ENCODE assay signal across 8 cellular contexts in genomic region chr17:79842656-79843474, GRCh38. TPM values are rescaled to one million over a fixed set of nuclear protein-coding genes. Genes with fewer than 3 reads are reported as not detected.
DNase-seq lines count a peak whose midpoint lies in the region; ATAC-seq and TF ChIP-seq lines count a peak whose summit lies in the region.

No MANE protein-coding gene starts in this region.

- H3K27ac ChIP-seq in WERI-Rb-1 (peak overlapping the region; percentile 85), iPS DF 6.9 (ENCODE audit: low read length) (no peak overlapping the region), thoracic aorta (peak overlapping the region in 1 of 2 donors; percentile 58)

- peaks cover 32% of the 10 kb centered on the region for H3K4me1 Mint-ChIP-seq in activated CD4-positive, alpha-beta T cell treated with anti-CD3 and anti-CD28 coated beads for 36 hours

- in situ Hi-C loops in G401 (cut with HindIII; ENCODE audit: low sequenced_read_pairs) = no loop called here

- intact Hi-C loops in activated CD4-positive, alpha-beta T cell treated with anti-CD3 and anti-CD28 coated beads for 36 hours (cut with DNase I, micrococcal nuclease) = no loop called here

- no peaks in the 10 kb centered on the region; the same call in 1 of the 2 replicates for H3K36me3 ChIP-seq in WERI-Rb-1
- no peaks in the 10 kb centered on the region for H3K36me3 ChIP-seq in iPS DF 6.9 (ENCODE audit: control insufficient read depth, insufficient read depth, low read length)
- H3K36me3 ChIP-seq in thoracic aorta = no peaks in the 10 kb centered on the region

- no peak for TF ChIP-seq CTCF in WERI-Rb-1 (IDR thresholded peaks at IDR 0.05; ENCODE audit: low read depth, low read length)
- TF ChIP-seq CTCF in thoracic aorta (IDR thresholded peaks at IDR 0.05) = peak; percentile 19
- TF ChIP-seq CTCF in GM10248 (IDR thresholded peaks at IDR 0.05; ENCODE audit: control extremely low read depth, extremely low read depth, low read depth, missing control alignments) = no peak

- CTCF ChIA-PET in activated CD4-positive, alpha-beta T cell treated with anti-CD3 and anti-CD28 coated beads for 36 hours (lab: Charles Lee) = interaction anchor here (1.0 to 1.1 kb wide), 2 partner anchors 8 to 43 kb away, joined by 3 read pairs; no protein-coding TSS in a partner anchor
- CTCF ChIA-PET in GM10248 (lab: Yijun Ruan, JAX) = interaction anchor here (0.8 to 4.9 kb wide), 4 partner anchors 25 to 54 kb away, joined by 3 to 28 read pairs (median 12); no protein-coding TSS in a partner anchor

- POLR2A ChIA-PET in activated CD4-positive, alpha-beta T cell treated with anti-CD3 and anti-CD28 coated beads for 36 hours (lab: Charles Lee) = no interaction called here
- POLR2A ChIA-PET in GM10248 (lab: Yijun Ruan, JAX) = no interaction called here

- H3K9me3 ChIP-seq in WERI-Rb-1 (ENCODE audit: severe bottlenecking) (peaks cover 13% of the 10 kb centered on the region), iPS DF 6.9 (ENCODE audit: control insufficient read depth, insufficient read depth, low read length) (no peaks in the 10 kb centered on the region), thoracic aorta (no peaks in the 10 kb centered on the region)

- WGBS in iPS DF 6.9 (ENCODE audit: insufficient coverage, insufficient read length) = no CpG with 5 or more reads among the region's 66 CpGs

- DNase-seq in activated CD4-positive, alpha-beta T cell treated with anti-CD3 and anti-CD28 coated beads for 36 hours = peak; percentile 56
- DNase-seq in activated CD4-positive, alpha-beta T cell treated with anti-CD3 and anti-CD28 coated beads, Interleukin-2, amount 50 U/mL, for 48 hours = no peak
- DNase-seq in WERI-Rb-1 = no peak
- no peak for DNase-seq in iPS DF 6.9 (ENCODE audit: low read depth, low spot score)
- no peak for DNase-seq in thoracic aorta (ENCODE audit: low spot score)
- DNase-seq in G401 (ENCODE audit: low spot score) = no peak
- no peak for DNase-seq in GM10248 (ENCODE audit: extremely low spot score)

- peaks cover 3% of the 10 kb centered on the region for H3K36me3 Mint-ChIP-seq in activated CD4-positive, alpha-beta T cell treated with anti-CD3 and anti-CD28 coated beads for 36 hours (ENCODE audit: low read depth)

- H3K27me3 ChIP-seq in WERI-Rb-1 (ENCODE audit: insufficient read depth, low read depth, severe bottlenecking) (peaks cover 32% of the 10 kb centered on the region), iPS DF 6.9 (ENCODE audit: control insufficient read depth, insufficient read depth, low read length) (peaks cover 56% of the 10 kb centered on the region), thoracic aorta (replicated peaks; ENCODE audit: insufficient read depth) (peaks cover 27% of the 10 kb centered on the region)

- H3K4me3 Mint-ChIP-seq in activated CD4-positive, alpha-beta T cell treated with anti-CD3 and anti-CD28 coated beads for 36 hours = peak overlapping the region; percentile 49

- no peak for ATAC-seq in activated CD4-positive, alpha-beta T cell treated with anti-CD3 and anti-CD28 coated beads for 36 hours
- ATAC-seq in thoracic aorta (ENCODE audit: insufficient number of reproducible peaks, low FRiP score, low read depth) (no peak), HG03139 (IDR thresholded peaks at IDR 0.05; ENCODE audit: unreplicated experiment) (no peak)

- H3K27me3 Mint-ChIP-seq in activated CD4-positive, alpha-beta T cell treated with anti-CD3 and anti-CD28 coated beads for 36 hours = peaks cover 38% of the 10 kb centered on the region

- no peak overlapping the region for H3K27ac Mint-ChIP-seq in activated CD4-positive, alpha-beta T cell treated with anti-CD3 and anti-CD28 coated beads for 36 hours

- H3K4me3 ChIP-seq in WERI-Rb-1 (ENCODE audit: low read depth, low read length) (peak overlapping the region; percentile 87), iPS DF 6.9 (ENCODE audit: low read length) (peak overlapping the region; percentile 1; the same call in 1 of the 2 replicates), thoracic aorta (peak overlapping the region; percentile 89)

- no peaks in the 10 kb centered on the region for H3K9me3 Mint-ChIP-seq in activated CD4-positive, alpha-beta T cell treated with anti-CD3 and anti-CD28 coated beads for 36 hours (ENCODE audit: low read depth)

- peaks cover 5% of the 10 kb centered on the region; the same call in 1 of the 2 replicates for H3K4me1 ChIP-seq in iPS DF 6.9 (ENCODE audit: control insufficient read depth, insufficient read depth, low read length)
- peaks cover 35 to 59% of the 10 kb centered on the region in 2 donors for H3K4me1 ChIP-seq in thoracic aorta (ENCODE audit: control insufficient read depth in 1 of 2, low read depth in 2 of 2)

RNA-seq across cellular contexts. Expression of gene CBX4, which starts 3.6 kb away (rescaled TPM):
- total RNA-seq in activated CD4-positive, alpha-beta T cell treated with anti-CD3 and anti-CD28 coated beads for 36 hours = 10 to 100 TPM; 14.9 to 18.5 TPM
- 10 to 100 TPM in 1 of 2 donors, 1 to 10 TPM in 1; 6.2 to 10.4 TPM for total RNA-seq in thoracic aorta
- total RNA-seq in G401 (2014; rRNA removed; shearing (Covaris generic)) = 13.5 and 20.9 TPM in 2 replicates

RNA-seq across cellular contexts. Expression of gene CBX8, which starts 46.0 kb away (rescaled TPM):
- total RNA-seq in activated CD4-positive, alpha-beta T cell treated with anti-CD3 and anti-CD28 coated beads for 36 hours = 1 to 10 TPM; 4.7 to 6.0 TPM
- total RNA-seq in thoracic aorta = 1 to 10 TPM in 1 of 2 donors, under 1 TPM in 1; 0.71 to 7.4 TPM
- 15.8 and 18.8 TPM in 2 replicates for total RNA-seq in G401 (2014; rRNA removed; shearing (Covaris generic))

Comparison
In these comparisons a context has a peak if more than half of its experiments do, and no peak if none do; other contexts are left out.
1. H3K4me3 ChIP-seq: peak in every context shown above with its lines; median percentile 89 in thoracic aorta; 87 in WERI-Rb-1; 1 in iPS DF 6.9.